1 cellular context compared by ENCODE assay signal in genomic region chr15:77057072-77057471, GRCh38.
TF ChIP-seq lines count a peak whose summit lies in the region.

No MANE protein-coding gene starts in this region.

TF ChIP-seq in GM23338, 12 proteins besides CTCF, POLR2A, EP300 and RAD21 (continued from another document):
- TF ChIP-seq, protein P1, sequence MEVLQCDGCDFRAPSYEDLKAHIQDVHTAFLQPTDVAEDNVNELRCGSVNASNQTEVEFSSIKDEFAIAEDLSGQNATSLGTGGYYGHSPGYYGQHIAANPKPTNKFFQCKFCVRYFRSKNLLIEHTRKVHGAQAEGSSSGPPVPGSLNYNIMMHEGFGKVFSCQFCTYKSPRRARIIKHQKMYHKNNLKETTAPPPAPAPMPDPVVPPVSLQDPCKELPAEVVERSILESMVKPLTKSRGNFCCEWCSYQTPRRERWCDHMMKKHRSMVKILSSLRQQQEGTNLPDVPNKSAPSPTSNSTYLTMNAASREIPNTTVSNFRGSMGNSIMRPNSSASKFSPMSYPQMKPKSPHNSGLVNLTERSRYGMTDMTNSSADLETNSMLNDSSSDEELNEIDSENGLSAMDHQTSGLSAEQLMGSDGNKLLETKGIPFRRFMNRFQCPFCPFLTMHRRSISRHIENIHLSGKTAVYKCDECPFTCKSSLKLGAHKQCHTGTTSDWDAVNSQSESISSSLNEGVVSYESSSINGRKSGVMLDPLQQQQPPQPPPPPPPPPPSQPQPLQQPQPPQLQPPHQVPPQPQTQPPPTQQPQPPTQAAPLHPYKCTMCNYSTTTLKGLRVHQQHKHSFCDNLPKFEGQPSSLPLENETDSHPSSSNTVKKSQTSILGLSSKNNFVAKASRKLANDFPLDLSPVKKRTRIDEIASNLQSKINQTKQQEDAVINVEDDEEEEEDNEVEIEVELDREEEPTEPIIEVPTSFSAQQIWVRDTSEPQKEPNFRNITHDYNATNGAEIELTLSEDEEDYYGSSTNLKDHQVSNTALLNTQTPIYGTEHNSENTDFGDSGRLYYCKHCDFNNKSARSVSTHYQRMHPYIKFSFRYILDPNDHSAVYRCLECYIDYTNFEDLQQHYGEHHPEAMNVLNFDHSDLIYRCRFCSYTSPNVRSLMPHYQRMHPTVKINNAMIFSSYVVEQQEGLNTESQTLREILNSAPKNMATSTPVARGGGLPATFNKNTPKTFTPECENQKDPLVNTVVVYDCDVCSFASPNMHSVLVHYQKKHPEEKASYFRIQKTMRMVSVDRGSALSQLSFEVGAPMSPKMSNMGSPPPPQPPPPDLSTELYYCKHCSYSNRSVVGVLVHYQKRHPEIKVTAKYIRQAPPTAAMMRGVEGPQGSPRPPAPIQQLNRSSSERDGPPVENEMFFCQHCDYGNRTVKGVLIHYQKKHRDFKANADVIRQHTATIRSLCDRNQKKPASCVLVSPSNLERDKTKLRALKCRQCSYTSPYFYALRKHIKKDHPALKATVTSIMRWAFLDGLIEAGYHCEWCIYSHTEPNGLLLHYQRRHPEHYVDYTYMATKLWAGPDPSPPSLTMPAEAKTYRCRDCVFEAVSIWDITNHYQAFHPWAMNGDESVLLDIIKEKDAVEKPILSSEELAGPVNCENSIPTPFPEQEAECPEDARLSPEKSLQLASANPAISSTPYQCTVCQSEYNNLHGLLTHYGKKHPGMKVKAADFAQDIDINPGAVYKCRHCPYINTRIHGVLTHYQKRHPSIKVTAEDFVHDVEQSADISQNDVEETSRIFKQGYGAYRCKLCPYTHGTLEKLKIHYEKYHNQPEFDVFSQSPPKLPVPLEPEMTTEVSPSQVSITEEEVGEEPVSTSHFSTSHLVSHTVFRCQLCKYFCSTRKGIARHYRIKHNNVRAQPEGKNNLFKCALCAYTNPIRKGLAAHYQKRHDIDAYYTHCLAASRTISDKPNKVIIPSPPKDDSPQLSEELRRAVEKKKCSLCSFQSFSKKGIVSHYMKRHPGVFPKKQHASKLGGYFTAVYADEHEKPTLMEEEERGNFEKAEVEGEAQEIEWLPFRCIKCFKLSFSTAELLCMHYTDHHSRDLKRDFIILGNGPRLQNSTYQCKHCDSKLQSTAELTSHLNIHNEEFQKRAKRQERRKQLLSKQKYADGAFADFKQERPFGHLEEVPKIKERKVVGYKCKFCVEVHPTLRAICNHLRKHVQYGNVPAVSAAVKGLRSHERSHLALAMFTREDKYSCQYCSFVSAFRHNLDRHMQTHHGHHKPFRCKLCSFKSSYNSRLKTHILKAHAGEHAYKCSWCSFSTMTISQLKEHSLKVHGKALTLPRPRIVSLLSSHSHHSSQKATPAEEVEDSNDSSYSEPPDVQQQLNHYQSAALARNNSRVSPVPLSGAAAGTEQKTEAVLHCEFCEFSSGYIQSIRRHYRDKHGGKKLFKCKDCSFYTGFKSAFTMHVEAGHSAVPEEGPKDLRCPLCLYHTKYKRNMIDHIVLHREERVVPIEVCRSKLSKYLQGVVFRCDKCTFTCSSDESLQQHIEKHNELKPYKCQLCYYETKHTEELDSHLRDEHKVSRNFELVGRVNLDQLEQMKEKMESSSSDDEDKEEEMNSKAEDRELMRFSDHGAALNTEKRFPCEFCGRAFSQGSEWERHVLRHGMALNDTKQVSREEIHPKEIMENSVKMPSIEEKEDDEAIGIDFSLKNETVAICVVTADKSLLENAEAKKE (CRISPR knock-in tag; IDR thresholded peaks at IDR 0.05): no peak
- TF ChIP-seq ZNF331 (CRISPR knock-in tag; IDR thresholded peaks at IDR 0.05; ENCODE audit: low read depth) (no peak), EZH2 (IDR thresholded peaks at IDR 0.05; ENCODE audit: low read depth, unreplicated experiment) (no peak), STAT1 (IDR thresholded peaks at IDR 0.05; ENCODE audit: unreplicated experiment) (no peak), EZH2phosphoT487 (IDR thresholded peaks at IDR 0.05; ENCODE audit: unreplicated experiment) (no peak), ETS1 (IDR thresholded peaks at IDR 0.05) (no peak), JUNB (IDR thresholded peaks at IDR 0.05; ENCODE audit: unreplicated experiment) (no peak), CREB1 (CRISPR knock-in tag; IDR thresholded peaks at IDR 0.05; ENCODE audit: low read depth) (no peak), NANOG (IDR thresholded peaks at IDR 0.05; ENCODE audit: borderline replicate concordance) (no peak)
- TF ChIP-seq, protein P2, sequence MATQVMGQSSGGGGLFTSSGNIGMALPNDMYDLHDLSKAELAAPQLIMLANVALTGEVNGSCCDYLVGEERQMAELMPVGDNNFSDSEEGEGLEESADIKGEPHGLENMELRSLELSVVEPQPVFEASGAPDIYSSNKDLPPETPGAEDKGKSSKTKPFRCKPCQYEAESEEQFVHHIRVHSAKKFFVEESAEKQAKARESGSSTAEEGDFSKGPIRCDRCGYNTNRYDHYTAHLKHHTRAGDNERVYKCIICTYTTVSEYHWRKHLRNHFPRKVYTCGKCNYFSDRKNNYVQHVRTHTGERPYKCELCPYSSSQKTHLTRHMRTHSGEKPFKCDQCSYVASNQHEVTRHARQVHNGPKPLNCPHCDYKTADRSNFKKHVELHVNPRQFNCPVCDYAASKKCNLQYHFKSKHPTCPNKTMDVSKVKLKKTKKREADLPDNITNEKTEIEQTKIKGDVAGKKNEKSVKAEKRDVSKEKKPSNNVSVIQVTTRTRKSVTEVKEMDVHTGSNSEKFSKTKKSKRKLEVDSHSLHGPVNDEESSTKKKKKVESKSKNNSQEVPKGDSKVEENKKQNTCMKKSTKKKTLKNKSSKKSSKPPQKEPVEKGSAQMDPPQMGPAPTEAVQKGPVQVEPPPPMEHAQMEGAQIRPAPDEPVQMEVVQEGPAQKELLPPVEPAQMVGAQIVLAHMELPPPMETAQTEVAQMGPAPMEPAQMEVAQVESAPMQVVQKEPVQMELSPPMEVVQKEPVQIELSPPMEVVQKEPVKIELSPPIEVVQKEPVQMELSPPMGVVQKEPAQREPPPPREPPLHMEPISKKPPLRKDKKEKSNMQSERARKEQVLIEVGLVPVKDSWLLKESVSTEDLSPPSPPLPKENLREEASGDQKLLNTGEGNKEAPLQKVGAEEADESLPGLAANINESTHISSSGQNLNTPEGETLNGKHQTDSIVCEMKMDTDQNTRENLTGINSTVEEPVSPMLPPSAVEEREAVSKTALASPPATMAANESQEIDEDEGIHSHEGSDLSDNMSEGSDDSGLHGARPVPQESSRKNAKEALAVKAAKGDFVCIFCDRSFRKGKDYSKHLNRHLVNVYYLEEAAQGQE (IDR thresholded peaks at IDR 0.05; ENCODE audit: unreplicated experiment): no peak
